ENCODE assay signal across 28 cellular contexts in the genomic region with DNA sequence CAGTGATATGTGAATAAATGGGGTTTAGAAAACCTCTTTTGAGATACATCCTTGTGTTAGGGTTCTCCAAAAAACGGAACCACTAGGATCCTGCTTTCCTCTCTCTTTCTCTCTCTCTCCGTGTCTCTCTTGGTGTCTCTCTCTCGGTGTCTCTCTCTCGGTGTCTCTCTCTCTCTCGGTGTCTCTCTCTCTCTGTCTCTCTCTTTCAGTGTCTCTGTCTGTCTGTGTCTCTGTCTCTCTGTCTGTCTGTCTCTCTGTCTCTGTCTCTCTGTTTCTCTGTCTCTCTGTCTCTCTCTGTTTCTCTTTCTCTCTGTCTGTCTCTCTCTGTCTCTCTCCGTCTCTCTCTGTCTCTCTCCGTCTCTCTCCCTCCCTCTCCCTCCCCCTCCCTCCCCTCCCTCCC. TPM values are rescaled to one million over a fixed set of nuclear protein-coding genes. Genes with fewer than 3 reads are reported as not detected.
DNase-seq lines count a peak whose midpoint lies in the region; ATAC-seq lines count a peak whose summit lies in the region.
"Had no signal": no experiment of that assay in that cellular context is flagged by ENCODE, and none has a peak within 500 bp of the region (broad histone marks: within the 10 kb centered on the region; RNA-seq: fewer than 3 reads in every experiment).

No MANE protein-coding gene starts in this region.

- peak overlapping the region; percentile 98 for H3K27ac Mint-ChIP-seq in activated CD4-positive, alpha-beta T cell treated with anti-CD3 and anti-CD28 coated beads for 36 hours
- H3K27ac Mint-ChIP-seq in stimulated activated naive CD8-positive, alpha-beta T cell treated with anti-CD3 and anti-CD28 coated beads, Interleukin-15, Interleukin-2, amounts not matched to agents 100 ng/mL and 50 ng/mL, for 24 hours = peak overlapping the region; percentile 96
- H3K27ac Mint-ChIP-seq in activated naive CD8-positive, alpha-beta T cell treated with anti-CD3 and anti-CD28 coated beads, Interleukin-2, amount 10 ng/mL, durations not matched to agents 7 days and 5 days = peak overlapping the region; percentile 99
- H3K27ac Mint-ChIP-seq: immature natural killer cell had no signal

- H3K4me3 Mint-ChIP-seq in activated CD4-positive, alpha-beta T cell treated with anti-CD3 and anti-CD28 coated beads for 36 hours = no peak overlapping the region
- H3K4me3 Mint-ChIP-seq in stimulated activated naive CD8-positive, alpha-beta T cell treated with anti-CD3 and anti-CD28 coated beads, Interleukin-15, Interleukin-2, amounts not matched to agents 100 ng/mL and 50 ng/mL, for 24 hours = no peak overlapping the region
- H3K4me3 Mint-ChIP-seq in activated naive CD8-positive, alpha-beta T cell treated with anti-CD3 and anti-CD28 coated beads, Interleukin-2, amount 10 ng/mL, durations not matched to agents 7 days and 5 days = peak overlapping the region; percentile 12
- H3K4me3 Mint-ChIP-seq: CD4-positive, CD25-positive, alpha-beta regulatory T cell; immature natural killer cell; neural crest cell had no signal

- CTCF ChIA-PET in activated CD4-positive, alpha-beta T cell treated with anti-CD3 and anti-CD28 coated beads for 36 hours (lab: Charles Lee) = interaction anchor here (0.9 to 2.2 kb wide), 6 partner anchors 9 to 300 kb away, joined by 3 to 10 read pairs (median 4); no protein-coding TSS in a partner anchor

- no peak for ATAC-seq in activated CD4-positive, alpha-beta T cell treated with anti-CD3 and anti-CD28 coated beads for 36 hours
- no peak for ATAC-seq in stimulated activated naive CD8-positive, alpha-beta T cell treated with anti-CD3 and anti-CD28 coated beads, Interleukin-15, Interleukin-2, amounts not matched to agents 100 U/mL and 50 U/mL, for 24 hours
- no peak for ATAC-seq in activated naive CD8-positive, alpha-beta T cell treated with anti-CD3 and anti-CD28 coated beads, Interleukin-2, amount 10 ng/mL, durations not matched to agents 7 days and 5 days (ENCODE audit: low read depth)
- ATAC-seq in GM21390 (IDR thresholded peaks at IDR 0.05; ENCODE audit: unreplicated experiment) = no peak
- ATAC-seq: HCT116, left colon, Panc1, pancreas had no signal

- no peak for DNase-seq in activated CD4-positive, alpha-beta T cell treated with anti-CD3 and anti-CD28 coated beads for 36 hours
- DNase-seq in activated CD4-positive, alpha-beta T cell treated with anti-CD3 and anti-CD28 coated beads, Interleukin-2, amount 50 U/mL, for 48 hours = no peak
- DNase-seq in stimulated activated naive CD8-positive, alpha-beta T cell treated with anti-CD3 and anti-CD28 coated beads, Interleukin-15, Interleukin-2, amounts not matched to agents 100 U/mL and 50 U/mL, for 24 hours = no peak
- DNase-seq in activated naive CD8-positive, alpha-beta T cell treated with anti-CD3 and anti-CD28 coated beads, Interleukin-2, amount 10 ng/mL, durations not matched to agents 7 days and 5 days = no peak
- DNase-seq in stimulated activated CD8-positive, alpha-beta memory T cell treated with anti-CD3 and anti-CD28 coated beads, Interleukin-4, amount 100 ng/mL, for 48 hours = no peak
- DNase-seq in MV-4-11 (lab: John Stamatoyannopoulos, UW) = no peak
- DNase-seq: CD4-positive, CD25-positive, alpha-beta regulatory T cell; effector CD8-positive, alpha-beta T cell; erythroblast; immature natural killer cell; Karpas-422; left colon; NCI-H1436; NCI-H2081; NCI-H526; pancreas; SHP77 treated with DMSO at 0.1 percent for 48 hours; stimulated activated naive CD4-positive, alpha-beta T cell; testis; WERI-Rb-1 had no signal

- H3K27me3 Mint-ChIP-seq in activated CD4-positive, alpha-beta T cell treated with anti-CD3 and anti-CD28 coated beads for 36 hours = no peaks in the 10 kb centered on the region
- no peaks in the 10 kb centered on the region for H3K27me3 Mint-ChIP-seq in stimulated activated naive CD8-positive, alpha-beta T cell treated with anti-CD3 and anti-CD28 coated beads, Interleukin-15, Interleukin-2, amounts not matched to agents 100 ng/mL and 50 ng/mL, for 24 hours
- H3K27me3 Mint-ChIP-seq in activated naive CD8-positive, alpha-beta T cell treated with anti-CD3 and anti-CD28 coated beads, Interleukin-2, amount 10 ng/mL, durations not matched to agents 7 days and 5 days = no peaks in the 10 kb centered on the region

- peaks cover 26% of the 10 kb centered on the region for H3K36me3 Mint-ChIP-seq in activated CD4-positive, alpha-beta T cell treated with anti-CD3 and anti-CD28 coated beads for 36 hours (ENCODE audit: low read depth)
- H3K36me3 Mint-ChIP-seq in stimulated activated naive CD8-positive, alpha-beta T cell treated with anti-CD3 and anti-CD28 coated beads, Interleukin-15, Interleukin-2, amounts not matched to agents 100 ng/mL and 50 ng/mL, for 24 hours (ENCODE audit: low read depth) = peaks cover 14% of the 10 kb centered on the region
- H3K36me3 Mint-ChIP-seq in activated naive CD8-positive, alpha-beta T cell treated with anti-CD3 and anti-CD28 coated beads, Interleukin-2, amount 10 ng/mL, durations not matched to agents 7 days and 5 days = peaks cover 43% of the 10 kb centered on the region
- H3K36me3 Mint-ChIP-seq: CD4-positive, CD25-positive, alpha-beta regulatory T cell; immature natural killer cell had no signal

- intact Hi-C loops in activated CD4-positive, alpha-beta T cell treated with anti-CD3 and anti-CD28 coated beads for 36 hours (cut with DNase I, micrococcal nuclease) = loop anchor here (1.0 to 10.0 kb wide), 8 partner anchors 8 to 1995 kb away; a partner anchor contains a TSS

- POLR2A ChIA-PET in activated CD4-positive, alpha-beta T cell treated with anti-CD3 and anti-CD28 coated beads for 36 hours (lab: Charles Lee) = interaction anchor here (1.2 to 2.4 kb wide), 2 partner anchors 9 to 317 kb away, joined by 3 to 11 read pairs; no protein-coding TSS in a partner anchor
- POLR2A ChIA-PET in activated naive CD8-positive, alpha-beta T cell treated with anti-CD3 and anti-CD28 coated beads, Interleukin-2, amount 10 ng/mL, durations not matched to agents 7 days and 5 days (lab: Charles Lee) = interaction anchor here (1.6 to 5.9 kb wide), 7 partner anchors 10 to 303 kb away, joined by 8 to 89 read pairs (median 19); a partner anchor contains a TSS

- H3K4me1 Mint-ChIP-seq in activated CD4-positive, alpha-beta T cell treated with anti-CD3 and anti-CD28 coated beads for 36 hours = peaks cover 90% of the 10 kb centered on the region
- peaks cover 94% of the 10 kb centered on the region for H3K4me1 Mint-ChIP-seq in stimulated activated naive CD8-positive, alpha-beta T cell treated with anti-CD3 and anti-CD28 coated beads, Interleukin-15, Interleukin-2, amounts not matched to agents 100 ng/mL and 50 ng/mL, for 24 hours (ENCODE audit: low read depth)
- H3K4me1 Mint-ChIP-seq in activated naive CD8-positive, alpha-beta T cell treated with anti-CD3 and anti-CD28 coated beads, Interleukin-2, amount 10 ng/mL, durations not matched to agents 7 days and 5 days = peaks cover 81% of the 10 kb centered on the region

- peaks cover 2% of the 10 kb centered on the region for H3K9me3 Mint-ChIP-seq in activated CD4-positive, alpha-beta T cell treated with anti-CD3 and anti-CD28 coated beads for 36 hours (ENCODE audit: low read depth)
- peaks cover 3% of the 10 kb centered on the region for H3K9me3 Mint-ChIP-seq in stimulated activated naive CD8-positive, alpha-beta T cell treated with anti-CD3 and anti-CD28 coated beads, Interleukin-15, Interleukin-2, amounts not matched to agents 100 ng/mL and 50 ng/mL, for 24 hours
- H3K9me3 Mint-ChIP-seq in activated naive CD8-positive, alpha-beta T cell treated with anti-CD3 and anti-CD28 coated beads, Interleukin-2, amount 10 ng/mL, durations not matched to agents 7 days and 5 days = peaks cover 8% of the 10 kb centered on the region
- H3K9me3 Mint-ChIP-seq: CD4-positive, CD25-positive, alpha-beta regulatory T cell; immature natural killer cell had no signal

RNA-seq across cellular contexts. Expression of a gene that starts 7.8 kb away (rescaled TPM):
- under 1 TPM; 0.69 to 0.75 TPM for total RNA-seq in activated CD4-positive, alpha-beta T cell treated with anti-CD3 and anti-CD28 coated beads for 36 hours
- total RNA-seq in activated naive CD8-positive, alpha-beta T cell treated with anti-CD3 and anti-CD28 coated beads, Interleukin-2, amount 10 ng/mL, durations not matched to agents 7 days and 5 days = not detected
- total RNA-seq: A172; cardiac septum; CD4-positive, CD25-positive, alpha-beta regulatory T cell; left colon; neural crest cell; pancreas; renal cortical epithelial cell had no signal

RNA-seq across cellular contexts. Expression of a gene that starts 32.2 kb away (rescaled TPM):
- not detected for total RNA-seq in activated CD4-positive, alpha-beta T cell treated with anti-CD3 and anti-CD28 coated beads for 36 hours
- not detected for total RNA-seq in activated naive CD8-positive, alpha-beta T cell treated with anti-CD3 and anti-CD28 coated beads, Interleukin-2, amount 10 ng/mL, durations not matched to agents 7 days and 5 days
- total RNA-seq: A172; cardiac septum; CD4-positive, CD25-positive, alpha-beta regulatory T cell; left colon; neural crest cell; pancreas; renal cortical epithelial cell had no signal
